In the genomic region with DNA sequence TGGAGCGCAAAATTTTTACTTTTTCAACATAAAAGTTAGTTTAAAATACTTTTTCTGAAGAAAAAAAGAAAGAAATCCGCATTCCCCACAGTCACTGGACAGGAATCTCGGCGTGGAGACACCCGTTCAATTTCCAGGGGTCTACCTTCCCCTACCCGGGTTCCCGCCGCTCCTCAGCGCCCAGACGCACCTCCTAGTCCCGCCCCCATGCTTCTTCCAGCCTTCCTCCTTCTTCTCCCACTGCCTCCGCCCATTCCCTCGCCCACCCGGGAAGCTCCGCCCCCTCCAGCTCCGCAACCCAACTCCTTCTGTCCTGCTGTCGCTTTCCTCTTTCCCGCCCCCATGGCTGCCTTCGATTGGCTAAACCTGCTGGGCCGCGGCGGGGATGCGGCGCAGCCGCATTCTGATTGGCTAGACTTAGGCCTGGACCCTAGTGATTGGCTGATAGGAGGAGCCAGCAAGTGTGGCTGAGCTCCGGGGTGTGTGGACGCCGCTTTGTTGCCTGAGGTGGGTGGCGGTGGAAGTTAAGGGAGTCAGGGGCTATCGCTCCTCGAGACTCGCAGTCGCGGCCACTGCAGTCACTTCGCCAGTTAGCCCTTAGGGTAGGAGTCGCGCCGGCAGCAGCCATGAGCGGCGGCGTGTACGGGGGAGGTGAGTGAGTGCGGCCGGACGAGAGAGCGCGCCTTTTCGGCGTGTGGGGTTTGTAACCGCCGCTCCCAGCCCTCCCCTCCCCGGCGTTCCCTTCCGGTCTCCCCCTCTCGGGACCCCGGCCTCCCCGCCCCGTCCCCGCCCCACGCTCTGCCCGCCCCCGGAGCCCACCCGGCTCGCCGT, we compare ENCODE assay signal across 1 cellular context.
TF ChIP-seq lines count a peak whose summit lies in the region.

ACTL6A (plus strand) TSS at position 460 of the 831 bp plus-strand sequence; CDS start at position 627, 167 bp downstream.

TF ChIP-seq in HepG2, 621 proteins besides CTCF, POLR2A, EP300 and RAD21 (continued from another document and continues in another):
- TF ChIP-seq REXO4 (CRISPR knock-in tag; IDR thresholded peaks at IDR 0.05; ENCODE audit: borderline replicate concordance) (no peak), ZBTB26 (CRISPR knock-in tag; IDR thresholded peaks at IDR 0.05; ENCODE audit: borderline replicate concordance) (peak; percentile 30; the same call in 1 of the 2 replicates), MED1 (CRISPR knock-in tag; IDR thresholded peaks at IDR 0.05) (peak; percentile 22; the same call in 1 of the 2 replicates), FOXA3 (CRISPR knock-in tag; IDR thresholded peaks at IDR 0.05) (peak; percentile 51), IRF1 (CRISPR knock-in tag; IDR thresholded peaks at IDR 0.05; ENCODE audit: low read depth) (no peak), ZNF816 (CRISPR knock-in tag; IDR thresholded peaks at IDR 0.05; ENCODE audit: borderline replicate concordance) (0 out of 2 replicates have a peak, but pooled peaks have one; percentile 2), ZNF3 (CRISPR knock-in tag; IDR thresholded peaks at IDR 0.05) (no peak), ZNF441 (CRISPR knock-in tag; IDR thresholded peaks at IDR 0.05; ENCODE audit: borderline replicate concordance) (no peak; the same call in 1 of the 2 replicates), POGZ (CRISPR knock-in tag; IDR thresholded peaks at IDR 0.05) (peak; percentile 87), ZNF678 (CRISPR knock-in tag; IDR thresholded peaks at IDR 0.05) (no peak; the same call in 1 of the 2 replicates), SMARCC2 (IDR thresholded peaks at IDR 0.05) (no peak), HINFP (CRISPR knock-in tag; IDR thresholded peaks at IDR 0.05; ENCODE audit: low read depth) (no peak), ZNF558 (CRISPR knock-in tag; IDR thresholded peaks at IDR 0.05; ENCODE audit: borderline replicate concordance) (no peak), PPARG (CRISPR knock-in tag; conservative IDR thresholded peaks at IDR 0.05) (peak; percentile 34; the same call in 1 of the 2 replicates), NFIC (IDR thresholded peaks at IDR 0.05; ENCODE audit: low read length) (no peak), ZNF761 (CRISPR knock-in tag; conservative IDR thresholded peaks at IDR 0.05) (no peak; the same call in 1 of the 2 replicates), MTF1 (CRISPR knock-in tag; IDR thresholded peaks at IDR 0.05) (no peak), PRDM10 (CRISPR knock-in tag; IDR thresholded peaks at IDR 0.05; ENCODE audit: low read depth) (peak; percentile 44; the same call in 1 of the 2 replicates), HNF1B (CRISPR knock-in tag; IDR thresholded peaks at IDR 0.05) (peak; percentile 61), ZNF605 (CRISPR knock-in tag; IDR thresholded peaks at IDR 0.05) (peak; percentile 80), YEATS4 (CRISPR knock-in tag; IDR thresholded peaks at IDR 0.05; ENCODE audit: borderline replicate concordance) (peak; percentile 91; the same call in 1 of the 2 replicates), HNRNPL (IDR thresholded peaks at IDR 0.05; ENCODE audit: low read depth, low read length) (peak; percentile 66), ZSCAN21 (CRISPR knock-in tag; IDR thresholded peaks at IDR 0.05; ENCODE audit: borderline replicate concordance) (no peak), SAFB2 (CRISPR knock-in tag; IDR thresholded peaks at IDR 0.05; ENCODE audit: borderline replicate concordance, low read depth) (0 out of 2 replicates have a peak, but pooled peaks have one; percentile 17), ZNF530 (CRISPR knock-in tag; IDR thresholded peaks at IDR 0.05; ENCODE audit: low read depth) (no peak), AKAP8 (CRISPR knock-in tag; IDR thresholded peaks at IDR 0.05) (no peak), NKX3-1 (CRISPR knock-in tag; IDR thresholded peaks at IDR 0.05) (no peak), ZNF574 (CRISPR knock-in tag; IDR thresholded peaks at IDR 0.05) (peak; percentile 57; the same call in 1 of the 2 replicates), ZNF10 (CRISPR knock-in tag; IDR thresholded peaks at IDR 0.05; ENCODE audit: borderline replicate concordance, low read depth) (no peak), U2AF1 (optimal IDR thresholded peaks at IDR 0.05; ENCODE audit: low read depth, low read length) (no peak), ZNF468 (CRISPR knock-in tag; IDR thresholded peaks at IDR 0.05) (no peak), MAF1 (CRISPR knock-in tag; IDR thresholded peaks at IDR 0.05; ENCODE audit: borderline replicate concordance) (no peak), KDM1A (CRISPR knock-in tag; IDR thresholded peaks at IDR 0.05) (no peak), FOXK2 (IDR thresholded peaks at IDR 0.05) (no peak), GMEB1 (CRISPR knock-in tag; IDR thresholded peaks at IDR 0.05; ENCODE audit: borderline replicate concordance) (peak; percentile 69; the same call in 1 of the 2 replicates), ZNF142 (CRISPR knock-in tag; IDR thresholded peaks at IDR 0.05) (no peak)
